Comparison of ENCODE assay signal across 1 cellular context in the genomic region with DNA sequence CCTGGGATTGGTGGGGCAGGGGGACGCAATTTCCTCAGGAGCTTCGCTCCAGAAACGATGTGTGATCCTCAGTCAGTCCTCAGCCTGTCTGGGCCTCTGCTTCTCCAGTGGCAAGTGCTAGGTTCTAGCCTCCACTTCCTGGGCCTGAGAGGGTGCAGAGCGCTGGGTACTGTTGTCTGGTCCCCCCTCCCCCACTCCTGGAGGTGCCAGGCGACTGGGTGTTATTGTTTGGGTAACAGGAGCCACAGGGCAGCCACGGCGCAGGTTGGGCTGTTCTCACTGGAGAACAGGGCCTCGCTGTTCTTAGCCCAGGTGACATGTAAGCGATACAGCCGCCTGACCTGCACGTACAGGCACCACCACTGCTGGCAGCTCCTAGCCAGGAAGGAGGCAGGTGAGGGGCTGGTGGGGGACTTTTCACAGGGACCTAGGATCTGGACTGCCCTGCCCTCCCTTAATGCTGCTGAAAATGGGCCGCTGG.
TF ChIP-seq lines count a peak whose summit lies in the region.

No MANE protein-coding gene starts in this region.

TF ChIP-seq in HepG2, 621 proteins besides CTCF, POLR2A, EP300 and RAD21:
- TF ChIP-seq ZBTB38 (CRISPR knock-in tag; IDR thresholded peaks at IDR 0.05) = peak; percentile 53; the same call in 1 of the 2 replicates
- no peak for TF ChIP-seq KDM3A (CRISPR knock-in tag; IDR thresholded peaks at IDR 0.05; ENCODE audit: low read depth)
- TF ChIP-seq ZNF768 (CRISPR knock-in tag; IDR thresholded peaks at IDR 0.05) = 0 out of 2 replicates have a peak, but pooled peaks have one; percentile 10
- TF ChIP-seq, protein P1, sequence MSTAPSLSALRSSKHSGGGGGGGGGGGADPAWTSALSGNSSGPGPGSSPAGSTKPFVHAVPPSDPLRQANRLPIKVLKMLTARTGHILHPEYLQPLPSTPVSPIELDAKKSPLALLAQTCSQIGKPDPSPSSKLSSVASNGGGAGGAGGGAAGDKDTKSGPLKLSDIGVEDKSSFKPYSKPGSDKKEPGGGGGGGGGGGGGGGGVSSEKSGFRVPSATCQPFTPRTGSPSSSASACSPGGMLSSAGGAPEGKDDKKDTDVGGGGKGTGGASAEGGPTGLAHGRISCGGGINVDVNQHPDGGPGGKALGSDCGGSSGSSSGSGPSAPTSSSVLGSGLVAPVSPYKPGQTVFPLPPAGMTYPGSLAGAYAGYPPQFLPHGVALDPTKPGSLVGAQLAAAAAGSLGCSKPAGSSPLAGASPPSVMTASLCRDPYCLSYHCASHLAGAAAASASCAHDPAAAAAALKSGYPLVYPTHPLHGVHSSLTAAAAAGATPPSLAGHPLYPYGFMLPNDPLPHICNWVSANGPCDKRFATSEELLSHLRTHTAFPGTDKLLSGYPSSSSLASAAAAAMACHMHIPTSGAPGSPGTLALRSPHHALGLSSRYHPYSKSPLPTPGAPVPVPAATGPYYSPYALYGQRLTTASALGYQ (CRISPR knock-in tag; IDR thresholded peaks at IDR 0.05) = no peak
- TF ChIP-seq, protein P2, sequence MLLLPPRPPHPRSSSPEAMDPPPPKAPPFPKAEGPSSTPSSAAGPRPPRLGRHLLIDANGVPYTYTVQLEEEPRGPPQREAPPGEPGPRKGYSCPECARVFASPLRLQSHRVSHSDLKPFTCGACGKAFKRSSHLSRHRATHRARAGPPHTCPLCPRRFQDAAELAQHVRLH (CRISPR knock-in tag; IDR thresholded peaks at IDR 0.05; ENCODE audit: borderline replicate concordance, low read depth) = no peak
- TF ChIP-seq ZSCAN21 (CRISPR knock-in tag; IDR thresholded peaks at IDR 0.05; ENCODE audit: borderline replicate concordance) = 0 out of 2 replicates have a peak, but pooled peaks have one; percentile 55
- TF ChIP-seq HNF4A (CRISPR knock-in tag; IDR thresholded peaks at IDR 0.05) = no peak
- no peak for TF ChIP-seq MAZ (IDR thresholded peaks at IDR 0.05; ENCODE audit: borderline replicate concordance, low read depth, low read length)
- 0 out of 2 replicates have a peak, but pooled peaks have one; percentile 7 for TF ChIP-seq MAZ (CRISPR knock-in tag; IDR thresholded peaks at IDR 0.05; ENCODE audit: low read depth)
- 0 out of 2 replicates have a peak, but pooled peaks have one; percentile 27 for TF ChIP-seq EED (CRISPR knock-in tag; IDR thresholded peaks at IDR 0.05)
- no peak for TF ChIP-seq CENPX (CRISPR knock-in tag; IDR thresholded peaks at IDR 0.05)
- TF ChIP-seq, protein P3, sequence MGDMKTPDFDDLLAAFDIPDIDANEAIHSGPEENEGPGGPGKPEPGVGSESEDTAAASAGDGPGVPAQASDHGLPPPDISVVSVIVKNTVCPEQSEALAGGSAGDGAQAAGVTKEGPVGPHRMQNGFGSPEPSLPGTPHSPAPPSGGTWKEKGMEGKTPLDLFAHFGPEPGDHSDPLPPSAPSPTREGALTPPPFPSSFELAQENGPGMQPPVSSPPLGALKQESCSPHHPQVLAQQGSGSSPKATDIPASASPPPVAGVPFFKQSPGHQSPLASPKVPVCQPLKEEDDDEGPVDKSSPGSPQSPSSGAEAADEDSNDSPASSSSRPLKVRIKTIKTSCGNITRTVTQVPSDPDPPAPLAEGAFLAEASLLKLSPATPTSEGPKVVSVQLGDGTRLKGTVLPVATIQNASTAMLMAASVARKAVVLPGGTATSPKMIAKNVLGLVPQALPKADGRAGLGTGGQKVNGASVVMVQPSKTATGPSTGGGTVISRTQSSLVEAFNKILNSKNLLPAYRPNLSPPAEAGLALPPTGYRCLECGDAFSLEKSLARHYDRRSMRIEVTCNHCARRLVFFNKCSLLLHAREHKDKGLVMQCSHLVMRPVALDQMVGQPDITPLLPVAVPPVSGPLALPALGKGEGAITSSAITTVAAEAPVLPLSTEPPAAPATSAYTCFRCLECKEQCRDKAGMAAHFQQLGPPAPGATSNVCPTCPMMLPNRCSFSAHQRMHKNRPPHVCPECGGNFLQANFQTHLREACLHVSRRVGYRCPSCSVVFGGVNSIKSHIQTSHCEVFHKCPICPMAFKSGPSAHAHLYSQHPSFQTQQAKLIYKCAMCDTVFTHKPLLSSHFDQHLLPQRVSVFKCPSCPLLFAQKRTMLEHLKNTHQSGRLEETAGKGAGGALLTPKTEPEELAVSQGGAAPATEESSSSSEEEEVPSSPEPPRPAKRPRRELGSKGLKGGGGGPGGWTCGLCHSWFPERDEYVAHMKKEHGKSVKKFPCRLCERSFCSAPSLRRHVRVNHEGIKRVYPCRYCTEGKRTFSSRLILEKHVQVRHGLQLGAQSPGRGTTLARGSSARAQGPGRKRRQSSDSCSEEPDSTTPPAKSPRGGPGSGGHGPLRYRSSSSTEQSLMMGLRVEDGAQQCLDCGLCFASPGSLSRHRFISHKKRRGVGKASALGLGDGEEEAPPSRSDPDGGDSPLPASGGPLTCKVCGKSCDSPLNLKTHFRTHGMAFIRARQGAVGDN (CRISPR knock-in tag; IDR thresholded peaks at IDR 0.05) = peak; percentile 28
- TF ChIP-seq, protein P4, sequence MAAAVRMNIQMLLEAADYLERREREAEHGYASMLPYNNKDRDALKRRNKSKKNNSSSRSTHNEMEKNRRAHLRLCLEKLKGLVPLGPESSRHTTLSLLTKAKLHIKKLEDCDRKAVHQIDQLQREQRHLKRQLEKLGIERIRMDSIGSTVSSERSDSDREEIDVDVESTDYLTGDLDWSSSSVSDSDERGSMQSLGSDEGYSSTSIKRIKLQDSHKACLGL (CRISPR knock-in tag; IDR thresholded peaks at IDR 0.05) = 0 out of 2 replicates have a peak, but pooled peaks have one; percentile 44
- 0 out of 2 replicates have a peak, but pooled peaks have one; percentile 40 for TF ChIP-seq KDM5B (CRISPR knock-in tag; IDR thresholded peaks at IDR 0.05; ENCODE audit: borderline replicate concordance)
- no peak for TF ChIP-seq ZFP36 (IDR thresholded peaks at IDR 0.05; ENCODE audit: borderline replicate concordance, low read depth, low read length, partially characterized antibody)
- TF ChIP-seq SIN3A (IDR thresholded peaks at IDR 0.05; ENCODE audit: borderline replicate concordance, low read depth, low read length) = no peak
- TF ChIP-seq SOX6 (IDR thresholded peaks at IDR 0.05) = no peak
- TF ChIP-seq SOX6 (CRISPR knock-in tag; IDR thresholded peaks at IDR 0.05) = 0 out of 2 replicates have a peak, but pooled peaks have one; percentile 27
